ENCODE assay signal across 19 cellular contexts in genomic region chr12:48388430-48388829, GRCh38. TPM values are rescaled to one million over a fixed set of nuclear protein-coding genes. Genes with fewer than 3 reads are reported as not detected.
DNase-seq lines count a peak whose midpoint lies in the region.
"Had no signal": no experiment of that assay in that cellular context is flagged by ENCODE, and none has a peak within 500 bp of the region (broad histone marks: within the 10 kb centered on the region; RNA-seq: fewer than 3 reads in every experiment).

No MANE protein-coding gene starts in this region.

- H3K27me3 ChIP-seq in adipocyte (replicated peaks; ENCODE audit: control insufficient read depth, insufficient read depth, low read length) = no peaks in the 10 kb centered on the region
- H3K27me3 ChIP-seq: body of pancreas, gastroesophageal sphincter had no signal

- no peaks in the 10 kb centered on the region for H3K36me3 ChIP-seq in adipocyte (ENCODE audit: control insufficient read depth, insufficient read depth, low read length, severe bottlenecking)
- H3K36me3 ChIP-seq: gastroesophageal sphincter had no signal

- H3K9ac ChIP-seq in adipocyte (ENCODE audit: low read length) = no peak overlapping the region
- H3K9ac ChIP-seq: parathyroid adenoma had no signal

- peak overlapping the region; percentile 16 for H3K4me3 ChIP-seq in adipocyte (ENCODE audit: low read length)
- H3K4me3 ChIP-seq: body of pancreas, gastroesophageal sphincter had no signal

- peaks cover 18% of the 10 kb centered on the region for H3K4me1 ChIP-seq in adipocyte (ENCODE audit: control insufficient read depth, insufficient read depth, low read length)
- H3K4me1 ChIP-seq: body of pancreas, parathyroid adenoma had no signal

- no peaks in the 10 kb centered on the region for H3K9me3 ChIP-seq in adipocyte (ENCODE audit: control insufficient read depth, low read length)
- H3K9me3 ChIP-seq: body of pancreas had no signal

- DNase-seq in ELR (ENCODE audit: low read depth) (peak; percentile 14), adipocyte (ENCODE audit: low read depth) (no peak), fibroblast of peridontal ligament (ENCODE audit: extremely low read depth) (peak; percentile 10), pons (ENCODE audit: low spot score) (peak; percentile 11), SHP77 treated with DMSO at 0.1 percent for 48 hours (lab: John Stamatoyannopoulos, UW) (no peak), NCI-H1105 (lab: John Stamatoyannopoulos, UW) (no peak), cerebellum (ENCODE audit: low spot score) (no peak), DMS 273 treated with DMSO at 0.1 percent for 48 hours (lab: John Stamatoyannopoulos, UW) (no peak)
- DNase-seq: activated CD8-positive, alpha-beta T cell treated with anti-CD3 and anti-CD28 coated beads for 36 hours; activated naive CD4-positive, alpha-beta T cell treated with anti-CD3 and anti-CD28 coated beads, Interleukin-2, amount 50 U/mL, for 16 hours; AML-193; body of pancreas; DMS79; kidney glomerular epithelial cell; NCI-H1436 treated with DMSO at 0.1 percent for 48 hours; NCI-H524; RPMI8226 had no signal

RNA-seq across cellular contexts. Expression of gene ZNF641, which starts 37.7 kb away (rescaled TPM):
- total RNA-seq in cerebellum = 34.1 TPM

Comparison
In these comparisons a context has a peak if more than half of its experiments do, and no peak if none do; other contexts are left out.
1. DNase-seq: peak in ELR (single experiment), fibroblast of peridontal ligament (single experiment) and pons (single experiment); none in adipocyte (single experiment), SHP77 treated with DMSO at 0.1 percent for 48 hours (single experiment), NCI-H1105 (single experiment), cerebellum (single experiment) and DMS 273 treated with DMSO at 0.1 percent for 48 hours (single experiment).